ENCODE assay signal across 17 cellular contexts in the genomic region with DNA sequence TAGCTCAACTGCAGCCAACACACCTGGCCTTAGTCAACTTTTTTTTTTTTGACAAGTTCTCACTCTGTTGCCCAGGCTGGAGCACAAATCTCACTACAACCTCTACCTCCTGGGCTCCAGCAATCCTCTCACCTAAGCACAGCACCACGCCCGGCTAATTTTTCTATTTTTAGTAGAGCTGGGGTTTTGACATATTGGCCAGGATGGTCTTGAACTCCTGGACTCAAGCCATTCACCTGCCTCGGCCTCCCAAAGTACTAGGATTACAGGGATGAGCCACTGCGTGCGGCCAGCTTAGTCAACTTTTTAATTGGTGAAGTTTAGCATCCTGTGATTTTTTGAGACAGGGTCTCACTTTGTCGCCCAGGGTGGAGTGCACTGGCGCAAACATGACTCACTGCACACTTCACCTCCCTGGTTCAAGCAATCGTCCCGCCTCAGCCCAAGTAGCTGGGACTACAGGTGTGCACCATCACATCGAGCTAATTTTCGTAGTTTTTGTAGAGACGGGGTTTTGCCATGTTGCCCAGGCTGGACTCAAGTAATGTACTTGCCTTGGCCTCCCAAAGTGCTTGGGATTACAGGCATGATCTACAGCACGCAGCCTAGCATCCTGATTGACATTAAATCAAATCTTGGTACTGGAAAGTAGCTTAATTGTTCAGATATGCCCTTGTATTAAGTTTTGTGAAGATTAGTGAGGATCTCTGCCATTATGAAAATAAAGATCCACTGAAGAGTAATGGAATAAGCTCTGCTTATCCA. TPM values are rescaled to one million over a fixed set of nuclear protein-coding genes. Genes with fewer than 3 reads are reported as not detected.
DNase-seq lines count a peak whose midpoint lies in the region; ATAC-seq and TF ChIP-seq lines count a peak whose summit lies in the region.
"Had no signal": no experiment of that assay in that cellular context is flagged by ENCODE, and none has a peak within 500 bp of the region (broad histone marks: within the 10 kb centered on the region; RNA-seq: fewer than 3 reads in every experiment).

No MANE protein-coding gene starts in this region.

- peaks cover 48% of the 10 kb centered on the region for H3K4me1 Mint-ChIP-seq in activated naive CD4-positive, alpha-beta T cell treated with anti-CD3 and anti-CD28 coated beads, Interleukin-2, amount 50 U/mL, for 24 hours
- peaks cover 40% of the 10 kb centered on the region for H3K4me1 Mint-ChIP-seq in activated CD8-positive, alpha-beta T cell treated with anti-CD3 and anti-CD28 coated beads, Interleukin-2, amount 10 ng/mL, durations not matched to agents 7 days and 5 days (ENCODE audit: low read depth)
- peaks cover 36% of the 10 kb centered on the region for H3K4me1 Mint-ChIP-seq in neural crest cell

- in situ Hi-C loops in ACHN (cut with HindIII; ENCODE audit: low pct_ligation_motif_present, low pct_unique_long_range_greater_than_20kb, low sequenced_read_pairs) = no loop called here

- POLR2A ChIA-PET in activated CD8-positive, alpha-beta T cell treated with anti-CD3 and anti-CD28 coated beads, Interleukin-2, amount 10 ng/mL, durations not matched to agents 7 days and 5 days (lab: Charles Lee) = interaction anchor here (1.0 to 1.1 kb wide), 2 partner anchors 27 to 73 kb away, joined by 3 to 5 read pairs; no protein-coding TSS in a partner anchor

- no peak for DNase-seq in activated naive CD4-positive, alpha-beta T cell (lab: John Stamatoyannopoulos, UW)
- DNase-seq in activated CD8-positive, alpha-beta T cell treated with anti-CD3 and anti-CD28 coated beads, Interleukin-2, amount 10 ng/mL, durations not matched to agents 7 days and 5 days = no peak
- DNase-seq in neural crest cell (ENCODE audit: low read depth, low spot score) (no peak), ACHN (no peak), cerebellar nuclear complex (lab: John Stamatoyannopoulos, UW) (no peak)
- DNase-seq: activated CD4-positive, alpha-beta T cell treated with anti-CD3 and anti-CD28 coated beads, Interleukin-2, amount 10 ng/mL, durations not matched to agents 24 days and 14 days; gastrocnemius medialis; GF-D8; HCEC 1CT; left cardiac atrium; NCI-H226; SW 1271; uterus had no signal

- peaks cover 30% of the 10 kb centered on the region for H3K36me3 Mint-ChIP-seq in activated naive CD4-positive, alpha-beta T cell treated with anti-CD3 and anti-CD28 coated beads, Interleukin-2, amount 50 U/mL, for 24 hours
- H3K36me3 Mint-ChIP-seq in activated CD8-positive, alpha-beta T cell treated with anti-CD3 and anti-CD28 coated beads, Interleukin-2, amount 10 ng/mL, durations not matched to agents 7 days and 5 days (ENCODE audit: low read depth) = peaks cover 53% of the 10 kb centered on the region
- H3K36me3 Mint-ChIP-seq in neural crest cell (ENCODE audit: low read depth) = peaks cover 40% of the 10 kb centered on the region

- ATAC-seq in HG02885 (IDR thresholded peaks at IDR 0.05; ENCODE audit: poor library complexity, unreplicated experiment) (peak; percentile 34), HG02678 (IDR thresholded peaks at IDR 0.05; ENCODE audit: unreplicated experiment) (no peak)
- ATAC-seq in activated CD8-positive, alpha-beta T cell treated with anti-CD3 and anti-CD28 coated beads, Interleukin-2, amount 10 ng/mL, durations not matched to agents 7 days and 5 days = peak; percentile 41

- no peaks in the 10 kb centered on the region for H3K27me3 Mint-ChIP-seq in activated naive CD4-positive, alpha-beta T cell treated with anti-CD3 and anti-CD28 coated beads, Interleukin-2, amount 50 U/mL, for 24 hours
- peaks cover 16% of the 10 kb centered on the region for H3K27me3 Mint-ChIP-seq in activated CD8-positive, alpha-beta T cell treated with anti-CD3 and anti-CD28 coated beads, Interleukin-2, amount 10 ng/mL, durations not matched to agents 7 days and 5 days (ENCODE audit: low read depth)
- peaks cover 28% of the 10 kb centered on the region for H3K27me3 Mint-ChIP-seq in neural crest cell (ENCODE audit: low read depth)

- no peak for TF ChIP-seq CTCF in neural crest cell (conservative IDR thresholded peaks at IDR 0.05)

- no peaks in the 10 kb centered on the region for H3K9me3 Mint-ChIP-seq in activated naive CD4-positive, alpha-beta T cell treated with anti-CD3 and anti-CD28 coated beads, Interleukin-2, amount 50 U/mL, for 24 hours
- no peaks in the 10 kb centered on the region for H3K9me3 Mint-ChIP-seq in activated CD8-positive, alpha-beta T cell treated with anti-CD3 and anti-CD28 coated beads, Interleukin-2, amount 10 ng/mL, durations not matched to agents 7 days and 5 days (ENCODE audit: insufficient read depth)
- H3K9me3 Mint-ChIP-seq in neural crest cell = peaks cover 2% of the 10 kb centered on the region
- H3K9me3 Mint-ChIP-seq: natural killer cell treated with Interleukin-12 subunit alpha and Interleukin-12 subunit beta and Interleukin-15 and Interleukin-18, amount 100 ng/mL, for 72 hours had no signal

- H3K27ac Mint-ChIP-seq in activated naive CD4-positive, alpha-beta T cell treated with anti-CD3 and anti-CD28 coated beads, Interleukin-2, amount 50 U/mL, for 24 hours = peak overlapping the region; percentile 38
- no peak overlapping the region for H3K27ac Mint-ChIP-seq in activated CD8-positive, alpha-beta T cell treated with anti-CD3 and anti-CD28 coated beads, Interleukin-2, amount 10 ng/mL, durations not matched to agents 7 days and 5 days
- no peak overlapping the region for H3K27ac Mint-ChIP-seq in neural crest cell (ENCODE audit: unreplicated experiment)
- H3K27ac Mint-ChIP-seq: activated CD4-positive, alpha-beta T cell treated with anti-CD3 and anti-CD28 coated beads, Interleukin-2, amount 10 ng/mL, durations not matched to agents 24 days and 14 days had no signal

- H3K4me3 Mint-ChIP-seq in activated naive CD4-positive, alpha-beta T cell treated with anti-CD3 and anti-CD28 coated beads, Interleukin-2, amount 50 U/mL, for 24 hours = no peak overlapping the region
- no peak overlapping the region for H3K4me3 Mint-ChIP-seq in activated CD8-positive, alpha-beta T cell treated with anti-CD3 and anti-CD28 coated beads, Interleukin-2, amount 10 ng/mL, durations not matched to agents 7 days and 5 days
- H3K4me3 Mint-ChIP-seq in neural crest cell = peak overlapping the region; percentile 28
- H3K4me3 Mint-ChIP-seq: activated CD4-positive, alpha-beta T cell treated with anti-CD3 and anti-CD28 coated beads, Interleukin-2, amount 10 ng/mL, durations not matched to agents 24 days and 14 days; natural killer cell treated with Interleukin-12 subunit alpha and Interleukin-12 subunit beta and Interleukin-15 and Interleukin-18, amount 100 ng/mL, for 72 hours had no signal

- CTCF ChIA-PET in activated CD8-positive, alpha-beta T cell treated with anti-CD3 and anti-CD28 coated beads, Interleukin-2, amount 10 ng/mL, durations not matched to agents 7 days and 5 days (lab: Charles Lee) = interaction anchor here (1.5 kb wide), 1 partner anchor 62 kb away, joined by 4 read pairs; no protein-coding TSS in a partner anchor

RNA-seq across cellular contexts. Expression of a gene that starts 8.3 kb away (rescaled TPM):
- total RNA-seq in activated CD8-positive, alpha-beta T cell treated with anti-CD3 and anti-CD28 coated beads, Interleukin-2, amount 10 ng/mL, durations not matched to agents 7 days and 5 days = 100 to 1,000 TPM; 331 TPM
- total RNA-seq in neural crest cell = 582 and 603 TPM in 2 replicates

RNA-seq across cellular contexts. Expression of a gene that starts 8.4 kb away (rescaled TPM):
- total RNA-seq in activated CD8-positive, alpha-beta T cell treated with anti-CD3 and anti-CD28 coated beads, Interleukin-2, amount 10 ng/mL, durations not matched to agents 7 days and 5 days = 10 to 100 TPM; 45.0 to 45.3 TPM
- 52.8 and 53.3 TPM in 2 replicates for total RNA-seq in neural crest cell

RNA-seq across cellular contexts. Expression of a gene that starts 48.2 kb away (rescaled TPM):
- total RNA-seq in activated CD8-positive, alpha-beta T cell treated with anti-CD3 and anti-CD28 coated beads, Interleukin-2, amount 10 ng/mL, durations not matched to agents 7 days and 5 days = 100 to 1,000 TPM; 405 to 406 TPM
- total RNA-seq in neural crest cell = 610 and 642 TPM in 2 replicates
